14 cellular contexts compared by ENCODE assay signal in the genomic region with DNA sequence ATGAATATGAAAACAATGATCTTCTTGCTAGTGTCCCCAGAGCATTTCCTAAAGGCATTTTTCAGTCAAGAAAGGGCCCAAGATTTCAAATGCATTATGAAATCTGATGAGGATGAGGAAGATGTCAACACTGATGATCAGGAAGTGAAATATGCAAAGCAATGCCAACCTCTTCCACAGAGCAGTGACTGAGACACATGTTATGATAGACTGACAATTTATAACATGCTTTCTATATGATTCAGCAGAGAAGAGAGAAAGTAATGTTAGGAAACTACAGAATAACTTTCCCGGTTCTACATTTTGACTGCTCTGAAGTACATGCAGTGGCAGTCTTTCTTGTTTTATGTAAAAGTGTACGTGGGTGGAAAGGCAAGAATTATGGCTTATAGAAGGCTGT.
DNase-seq lines count a peak whose midpoint lies in the region; ATAC-seq and TF ChIP-seq lines count a peak whose summit lies in the region.
"Had no signal": no experiment of that assay in that cellular context is flagged by ENCODE, and none has a peak within 500 bp of the region (broad histone marks: within the 10 kb centered on the region; RNA-seq: fewer than 3 reads in every experiment).

No MANE protein-coding gene starts in this region.

- no peak for TF ChIP-seq POLR2A in IMR-90 (IDR thresholded peaks at IDR 0.05; ENCODE audit: low read depth, low read length)

- no peaks in the 10 kb centered on the region for H4K20me1 ChIP-seq in IMR-90 (ENCODE audit: insufficient read depth, low read length)

- no peaks in the 10 kb centered on the region for H3K9me1 ChIP-seq in IMR-90 (ENCODE audit: insufficient read depth, low read length)

- H3K27ac ChIP-seq in IMR-90 (ENCODE audit: insufficient read depth, low read length) = peak overlapping the region; percentile 52
- H3K27ac ChIP-seq: prostate gland had no signal

- no TSS peak for BruUV-seq in IMR-90 (replicated peaks; lab: Mats Ljungman, UMichigan)

- POLR2A ChIA-PET in IMR-90 (lab: Charles Lee; ENCODE audit: unreplicated experiment) = no interaction called here

- H2BK20ac ChIP-seq in IMR-90 (ENCODE audit: low read depth, low read length) = peak overlapping the region; percentile 72; the same call in 1 of the 2 replicates

- WGBS in IMR-90 (ENCODE audit: extremely low coverage in 2 of 2, insufficient read length in 1 of 2), 2 experiments = no CpG with 5 or more reads among the region's 2 CpGs

- peaks cover 20% of the 10 kb centered on the region for H3K4me1 Mint-ChIP-seq in chondrocyte (ENCODE audit: low read depth)
- H3K4me1 Mint-ChIP-seq in osteocyte (ENCODE audit: unreplicated experiment) = peaks cover 24% of the 10 kb centered on the region
- H3K4me1 Mint-ChIP-seq: stimulated activated naive CD8-positive, alpha-beta T cell treated with anti-CD3 and anti-CD28 coated beads, Interleukin-15, amount 100 ng/mL, for 72 hours had no signal

- dilution Hi-C loops in IMR-90 (cut with HindIII; ENCODE audit: low sequenced_read_pairs, unreplicated experiment) = no loop called here

- H3K4ac ChIP-seq in IMR-90 (ENCODE audit: low read depth, low read length) = peak overlapping the region; percentile 24; the same call in 1 of the 2 replicates

- no peak for TF ChIP-seq CTCF in IMR-90 (conservative IDR thresholded peaks at IDR 0.05; ENCODE audit: low read depth, low read length)
- peak; percentile 6 for TF ChIP-seq CTCF in chondrocyte (IDR thresholded peaks at IDR 0.05)
- no peak for TF ChIP-seq CTCF in osteocyte (IDR thresholded peaks at IDR 0.05)

- H3K79me1 ChIP-seq in IMR-90 (ENCODE audit: low read depth in 1 of 2, low read length in 2 of 2) = no peaks in the 10 kb centered on the region

- H2BK15ac ChIP-seq in IMR-90 (ENCODE audit: low read depth, low read length) = no peak overlapping the region

- H3K4me3 ChIP-seq in IMR-90 (ENCODE audit: insufficient read depth, low read depth, low read length) = no peak overlapping the region
- H3K4me3 ChIP-seq in H7 (ENCODE audit: insufficient read depth, low read depth, low read length) = no peak overlapping the region
- H3K4me3 ChIP-seq: prostate gland had no signal

- ATAC-seq in IMR-90 (ENCODE audit: low read depth) = peak; percentile 92
- ATAC-seq in HG03520 (IDR thresholded peaks at IDR 0.05; ENCODE audit: unreplicated experiment) = no peak
- ATAC-seq: activated T-cell treated with anti-CD3 and anti-CD28 coated beads, Interleukin-2, amount 50 U/mL, for 4 hours; stimulated activated naive CD8-positive, alpha-beta T cell treated with anti-CD3 and anti-CD28 coated beads, Interleukin-15, amount 100 ng/mL, for 72 hours had no signal

- peak overlapping the region; percentile 77 for H2BK120ac ChIP-seq in IMR-90 (ENCODE audit: low read depth, low read length)

- H2BK5ac ChIP-seq in IMR-90 (ENCODE audit: low read depth, low read length, poor library complexity, severe bottlenecking) = peak overlapping the region; percentile 76

- CTCF ChIA-PET in IMR-90 (lab: Yijun Ruan, JAX) = interaction anchor here (0.6 kb wide), 1 partner anchor 19 kb away, joined by 3 read pairs; no protein-coding TSS in a partner anchor

- no peak overlapping the region for H3K23ac ChIP-seq in IMR-90 (ENCODE audit: low read depth, low read length)

- no peak overlapping the region for H2AFZ ChIP-seq in IMR-90 (replicated peaks; ENCODE audit: low read length, poor library complexity)

- H3K27me3 Mint-ChIP-seq in chondrocyte (ENCODE audit: low read depth) (no peaks in the 10 kb centered on the region), osteocyte (ENCODE audit: unreplicated experiment) (no peaks in the 10 kb centered on the region)
- H3K27me3 Mint-ChIP-seq: stimulated activated naive CD8-positive, alpha-beta T cell treated with anti-CD3 and anti-CD28 coated beads, Interleukin-15, amount 100 ng/mL, for 72 hours had no signal

- peak overlapping the region; percentile 42; the same call in 1 of the 2 replicates for H3K4me2 ChIP-seq in IMR-90 (ENCODE audit: low read depth, low read length)

- DNase-seq in GM03348 (ENCODE audit: low spot score) (peak; percentile 75), IMR-90 (peak; percentile 86), chondrocyte (ENCODE audit: low spot score) (no peak), osteocyte (ENCODE audit: extremely low spot score, unreplicated experiment) (no peak), H7 (no peak), NCI-H774 (lab: John Stamatoyannopoulos, UW) (no peak)
- DNase-seq: activated CD4-positive, CD25-positive, alpha-beta regulatory T cell treated with anti-CD3 and anti-CD28 coated beads, Interleukin-2, amount 50 U/mL, for 72 hours; activated T-cell treated with anti-CD3 and anti-CD28 coated beads, Interleukin-2, amount 50 U/mL, for 4 hours; erythroblast; midbrain; NCI-H187; stimulated activated naive CD8-positive, alpha-beta T cell treated with anti-CD3 and anti-CD28 coated beads, Interleukin-15, amount 100 ng/mL, for 72 hours had no signal

- TF ChIP-seq RAD21 in IMR-90 (IDR thresholded peaks at IDR 0.05; ENCODE audit: low read length) = no peak

- intact Hi-C loops in IMR-90 (cut with micrococcal nuclease) = loop anchor here (2.0 kb wide), 1 partner anchor 18 kb away; no protein-coding TSS in a partner anchor

- H3K9me3 Mint-ChIP-seq in chondrocyte (ENCODE audit: low read depth) (no peaks in the 10 kb centered on the region), osteocyte (ENCODE audit: unreplicated experiment) (peaks cover 4% of the 10 kb centered on the region)

- H3K27ac Mint-ChIP-seq in chondrocyte (ENCODE audit: unreplicated experiment) (peak overlapping the region; percentile 45), osteocyte (ENCODE audit: unreplicated experiment) (peak overlapping the region; percentile 23)
- H3K27ac Mint-ChIP-seq: stimulated activated naive CD8-positive, alpha-beta T cell treated with anti-CD3 and anti-CD28 coated beads, Interleukin-15, amount 100 ng/mL, for 72 hours had no signal

- no peak overlapping the region for H3K14ac ChIP-seq in IMR-90 (replicated peaks; ENCODE audit: low read depth, low read length)

- no peaks in the 10 kb centered on the region for H3K36me3 Mint-ChIP-seq in chondrocyte (ENCODE audit: low read depth)
- H3K36me3 Mint-ChIP-seq in osteocyte (ENCODE audit: unreplicated experiment) = no peaks in the 10 kb centered on the region

- H4K5ac ChIP-seq in IMR-90 (ENCODE audit: low read depth, low read length) = no peak overlapping the region; the same call in 1 of the 2 replicates

- peak overlapping the region; percentile 71 for H3K56ac ChIP-seq in IMR-90 (ENCODE audit: extremely low read depth, insufficient read depth, low read length)

- H3K4me1 ChIP-seq in IMR-90 (ENCODE audit: control insufficient read depth, insufficient read depth, low read length) = peaks cover 7% of the 10 kb centered on the region
- H3K4me1 ChIP-seq: prostate gland had no signal

- H2AK9ac ChIP-seq in IMR-90 (replicated peaks; ENCODE audit: low read depth, low read length, poor library complexity) = no peak overlapping the region

- no peaks in the 10 kb centered on the region for H3K9me3 ChIP-seq in IMR-90 (ENCODE audit: control insufficient read depth, insufficient read depth, low read length)
- H3K9me3 ChIP-seq: prostate gland had no signal

- H3K36me3 ChIP-seq in IMR-90 (ENCODE audit: control insufficient read depth, insufficient read depth, low read length) (no peaks in the 10 kb centered on the region), H7 (replicated peaks; ENCODE audit: control insufficient read depth, insufficient read depth, low read length) (no peaks in the 10 kb centered on the region)
- H3K36me3 ChIP-seq: prostate gland had no signal

- no peak overlapping the region; the same call in 1 of the 2 replicates for H3K9ac ChIP-seq in IMR-90 (ENCODE audit: low read depth, low read length)

- H3K18ac ChIP-seq in IMR-90 (ENCODE audit: low read depth, low read length) = peak overlapping the region; percentile 10; the same call in 1 of the 2 replicates

- 0 out of 2 replicates have a peak overlapping the region, but pooled peaks have one; percentile 17 for H2AK5ac ChIP-seq in IMR-90 (ENCODE audit: low read depth, low read length)

- in situ Hi-C loops in IMR-90 (cut with MboI; ENCODE audit: low sequenced_read_pairs) = no loop called here

- H4K8ac ChIP-seq in IMR-90 (ENCODE audit: low read depth in 2 of 2, low read length in 2 of 2) = peak overlapping the region; percentile 5 to 18; a peak in 3 of 4 replicates

- H3K4me3 Mint-ChIP-seq in chondrocyte (ENCODE audit: unreplicated experiment) (no peak overlapping the region), osteocyte (ENCODE audit: unreplicated experiment) (peak overlapping the region; percentile 23)
- H3K4me3 Mint-ChIP-seq: activated T-cell treated with anti-CD3 and anti-CD28 coated beads, Interleukin-2, amount 50 U/mL, for 4 hours; stimulated activated naive CD8-positive, alpha-beta T cell treated with anti-CD3 and anti-CD28 coated beads, Interleukin-15, amount 100 ng/mL, for 72 hours had no signal

- H3K27me3 ChIP-seq in IMR-90 (ENCODE audit: control insufficient read depth, insufficient read depth, low read length) (no peaks in the 10 kb centered on the region), H7 (ENCODE audit: control insufficient read depth, insufficient read depth, low read length) (no peaks in the 10 kb centered on the region)

- peak overlapping the region; percentile 53; the same call in 1 of the 2 replicates for H4K91ac ChIP-seq in IMR-90 (ENCODE audit: insufficient read depth, low read depth, low read length)

TF ChIP-seq in IMR-90, 13 proteins besides CTCF, POLR2A, EP300 and RAD21:
- TF ChIP-seq CEBPB (IDR thresholded peaks at IDR 0.05; ENCODE audit: low read depth, low read length) (peak; percentile 69; the same call in 1 of the 2 replicates), RFX5 (IDR thresholded peaks at IDR 0.05; ENCODE audit: low read depth, low read length) (no peak), MXI1 (IDR thresholded peaks at IDR 0.05; ENCODE audit: borderline replicate concordance, low read depth, low read length) (no peak), FOS (IDR thresholded peaks at IDR 0.05; ENCODE audit: low read depth, low read length) (peak; percentile 38), MAFK (IDR thresholded peaks at IDR 0.05; ENCODE audit: low read depth, low read length) (peak; percentile 3; the same call in 1 of the 2 replicates)
- TF ChIP-seq, protein P1, sequence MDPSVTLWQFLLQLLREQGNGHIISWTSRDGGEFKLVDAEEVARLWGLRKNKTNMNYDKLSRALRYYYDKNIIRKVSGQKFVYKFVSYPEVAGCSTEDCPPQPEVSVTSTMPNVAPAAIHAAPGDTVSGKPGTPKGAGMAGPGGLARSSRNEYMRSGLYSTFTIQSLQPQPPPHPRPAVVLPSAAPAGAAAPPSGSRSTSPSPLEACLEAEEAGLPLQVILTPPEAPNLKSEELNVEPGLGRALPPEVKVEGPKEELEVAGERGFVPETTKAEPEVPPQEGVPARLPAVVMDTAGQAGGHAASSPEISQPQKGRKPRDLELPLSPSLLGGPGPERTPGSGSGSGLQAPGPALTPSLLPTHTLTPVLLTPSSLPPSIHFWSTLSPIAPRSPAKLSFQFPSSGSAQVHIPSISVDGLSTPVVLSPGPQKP (IDR thresholded peaks at IDR 0.05; ENCODE audit: borderline replicate concordance, low read depth, low read length) = no peak

Comparison
In these comparisons a context has a peak if more than half of its experiments do, and no peak if none do; other contexts are left out.
1. DNase-seq: peak in GM03348 (single experiment) and IMR-90 (single experiment); none in chondrocyte (single experiment), osteocyte (single experiment), H7 (single experiment) and NCI-H774 (single experiment).